ENCODE assay signal across 23 cellular contexts in genomic region chr14:79708991-79709390, GRCh38.
A peak's percentile ranks its signal among the peaks of the same experiment; 100 is the strongest.
DNase-seq lines count a peak whose midpoint lies in the region; ATAC-seq, FAIRE-seq and TF ChIP-seq lines count a peak whose summit lies in the region.
"Had no signal": no experiment of that assay in that cellular context is flagged by ENCODE, and none has a peak within 500 bp of the region (broad histone marks: within the 10 kb centered on the region; RNA-seq: fewer than 3 reads in every experiment).

No MANE protein-coding gene starts in this region.

- POLR2A ChIA-PET in CD8-positive, alpha-beta memory T cell (lab: Charles Lee): no interaction called here

- H3K79me2 ChIP-seq in astrocyte (ENCODE audit: insufficient read depth, low read length) (no peaks in the 10 kb centered on the region), mesendoderm (ENCODE audit: control insufficient read depth, insufficient read depth, low read length) (no peaks in the 10 kb centered on the region)

- H3K56ac ChIP-seq in mesendoderm (ENCODE audit: low read length): no peak overlapping the region

- no peak overlapping the region for H3K27ac ChIP-seq in astrocyte (ENCODE audit: low read depth, low read length)
- no peak overlapping the region for H3K27ac ChIP-seq in mesendoderm (ENCODE audit: low read depth, low read length)
- no peak overlapping the region for H3K27ac ChIP-seq in CD8-positive, alpha-beta memory T cell (ENCODE audit: low read depth, low read length)
- H3K27ac ChIP-seq: parathyroid adenoma, sigmoid colon, testis had no signal

- no peak overlapping the region for H3K4ac ChIP-seq in mesendoderm (ENCODE audit: low read depth, low read length)

- H2BK120ac ChIP-seq in mesendoderm (ENCODE audit: low read depth, low read length): no peak overlapping the region

- H3K9me3 ChIP-seq in astrocyte (ENCODE audit: insufficient read depth, low read depth, low read length): no peaks in the 10 kb centered on the region
- H3K9me3 ChIP-seq in CD8-positive, alpha-beta memory T cell (ENCODE audit: low read length): no peaks in the 10 kb centered on the region
- H3K9me3 ChIP-seq: sigmoid colon, testis had no signal

- H3K4me3 Mint-ChIP-seq in astrocyte (ENCODE audit: unreplicated experiment): no peak overlapping the region
- no peak overlapping the region for H3K4me3 Mint-ChIP-seq in chondrocyte (ENCODE audit: unreplicated experiment)
- H3K4me3 Mint-ChIP-seq in natural killer cell: no peak overlapping the region
- no peak overlapping the region for H3K4me3 Mint-ChIP-seq in CD8-positive, alpha-beta memory T cell
- H3K4me3 Mint-ChIP-seq: activated naive CD8-positive, alpha-beta T cell treated with anti-CD3 and anti-CD28 coated beads, Interleukin-2, amount 50 U/mL, for 24 hours; dendritic cell treated with granulocyte-macrophage colony-stimulating factor and Interleukin-4, amounts not matched to agents 40 ng/mL and 50 ng/mL, for 4 days; natural killer cell treated with Interleukin-12 subunit alpha and Interleukin-12 subunit beta and Interleukin-15 and Interleukin-18, amount 100 ng/mL, for 72 hours had no signal

- no peak overlapping the region for H3K4me3 ChIP-seq in astrocyte (ENCODE audit: insufficient read depth, low read depth, low read length)
- no peak overlapping the region for H3K4me3 ChIP-seq in mesendoderm (ENCODE audit: low read length)
- no peak overlapping the region for H3K4me3 ChIP-seq in CD8-positive, alpha-beta memory T cell (ENCODE audit: low read length)
- H3K4me3 ChIP-seq: sigmoid colon, testis had no signal

- no peak overlapping the region for H3K18ac ChIP-seq in mesendoderm (ENCODE audit: low read length)

- no peaks in the 10 kb centered on the region for H4K20me1 ChIP-seq in astrocyte (ENCODE audit: insufficient read depth, low read length)

- no peak for ATAC-seq in natural killer cell
- ATAC-seq: activated naive CD8-positive, alpha-beta T cell treated with anti-CD3 and anti-CD28 coated beads, Interleukin-2, amount 50 U/mL, for 24 hours; natural killer cell treated with Interleukin-12 subunit alpha and Interleukin-12 subunit beta and Interleukin-15 and Interleukin-18, amount 100 ng/mL, for 72 hours had no signal

- no peak overlapping the region for H4K8ac ChIP-seq in mesendoderm (ENCODE audit: low read depth, low read length)

- H3K27me3 ChIP-seq in astrocyte (ENCODE audit: insufficient read depth, low read length) (no peaks in the 10 kb centered on the region), mesendoderm (ENCODE audit: insufficient read depth, low read length, poor library complexity) (no peaks in the 10 kb centered on the region)
- H3K27me3 ChIP-seq in CD8-positive, alpha-beta memory T cell (ENCODE audit: insufficient read depth, low read length, poor library complexity, severe bottlenecking): no peaks in the 10 kb centered on the region
- H3K27me3 ChIP-seq: sigmoid colon, testis had no signal

- WGBS in mesendoderm (ENCODE audit: extremely low coverage, insufficient coverage, low lambda C conversion rate): no CpG with 5 or more reads among the region's 5 CpGs

- CTCF ChIA-PET in CD8-positive, alpha-beta memory T cell (lab: Charles Lee): no interaction called here

- H3K9ac ChIP-seq in astrocyte (ENCODE audit: low read length) (no peak overlapping the region), mesendoderm (ENCODE audit: low read length) (no peak overlapping the region)
- H3K9ac ChIP-seq: parathyroid adenoma had no signal

- H3K23ac ChIP-seq in mesendoderm (ENCODE audit: low read length): no peak overlapping the region

- no peaks in the 10 kb centered on the region for H3K36me3 Mint-ChIP-seq in astrocyte (ENCODE audit: low read depth, unreplicated experiment)
- H3K36me3 Mint-ChIP-seq in chondrocyte (ENCODE audit: low read depth): no peaks in the 10 kb centered on the region
- H3K36me3 Mint-ChIP-seq in natural killer cell: no peaks in the 10 kb centered on the region
- H3K36me3 Mint-ChIP-seq in CD8-positive, alpha-beta memory T cell: no peaks in the 10 kb centered on the region
- H3K36me3 Mint-ChIP-seq: natural killer cell treated with Interleukin-12 subunit alpha and Interleukin-12 subunit beta and Interleukin-15 and Interleukin-18, amount 100 ng/mL, for 72 hours had no signal

- H3K4me1 Mint-ChIP-seq in astrocyte (ENCODE audit: low read depth, unreplicated experiment) (peaks cover 25% of the 10 kb centered on the region), chondrocyte (ENCODE audit: low read depth) (peaks cover 10% of the 10 kb centered on the region), natural killer cell (no peaks in the 10 kb centered on the region)
- no peaks in the 10 kb centered on the region for H3K4me1 Mint-ChIP-seq in CD8-positive, alpha-beta memory T cell
- H3K4me1 Mint-ChIP-seq: activated naive CD8-positive, alpha-beta T cell treated with anti-CD3 and anti-CD28 coated beads, Interleukin-2, amount 50 U/mL, for 24 hours had no signal

- H3K79me1 ChIP-seq in mesendoderm (ENCODE audit: low read length): no peaks in the 10 kb centered on the region

- intact Hi-C loops in natural killer cell (cut with micrococcal nuclease): no loop called here

- H3K27me3 Mint-ChIP-seq in astrocyte (ENCODE audit: low read depth, unreplicated experiment) (no peaks in the 10 kb centered on the region), chondrocyte (ENCODE audit: low read depth) (no peaks in the 10 kb centered on the region), natural killer cell (ENCODE audit: low read depth in 2 of 2) (peaks cover 0 to 2% of the 10 kb centered on the region in 2 donors)
- no peaks in the 10 kb centered on the region for H3K27me3 Mint-ChIP-seq in CD8-positive, alpha-beta memory T cell
- H3K27me3 Mint-ChIP-seq: activated naive CD8-positive, alpha-beta T cell treated with anti-CD3 and anti-CD28 coated beads, Interleukin-2, amount 50 U/mL, for 24 hours; dendritic cell treated with granulocyte-macrophage colony-stimulating factor and Interleukin-4, amounts not matched to agents 40 ng/mL and 50 ng/mL, for 4 days; natural killer cell treated with Interleukin-12 subunit alpha and Interleukin-12 subunit beta and Interleukin-15 and Interleukin-18, amount 100 ng/mL, for 72 hours had no signal

- no peak for FAIRE-seq in astrocyte (lab: Jason Lieb, UNC)
- FAIRE-seq: islet of Langerhans had no signal

- H3K9me3 Mint-ChIP-seq in astrocyte (ENCODE audit: unreplicated experiment) (no peaks in the 10 kb centered on the region), chondrocyte (ENCODE audit: low read depth) (no peaks in the 10 kb centered on the region), natural killer cell (peaks cover 8% of the 10 kb centered on the region in 2 donors)
- peaks cover 2 to 7% (median 3%) of the 10 kb centered on the region in 5 donors for H3K9me3 Mint-ChIP-seq in CD8-positive, alpha-beta memory T cell
- H3K9me3 Mint-ChIP-seq: dendritic cell treated with granulocyte-macrophage colony-stimulating factor and Interleukin-4, amounts not matched to agents 40 ng/mL and 50 ng/mL, for 4 days had no signal

- peaks cover 10% of the 10 kb centered on the region for H3K4me1 ChIP-seq in astrocyte (ENCODE audit: insufficient read depth, low read length)
- no peaks in the 10 kb centered on the region for H3K4me1 ChIP-seq in mesendoderm (ENCODE audit: control insufficient read depth, low read depth, low read length)
- no peaks in the 10 kb centered on the region for H3K4me1 ChIP-seq in CD8-positive, alpha-beta memory T cell (ENCODE audit: insufficient read depth, low read length)

- H2BK15ac ChIP-seq in mesendoderm (replicated peaks; ENCODE audit: low read depth): no peak overlapping the region

- no peak overlapping the region for H2BK5ac ChIP-seq in mesendoderm (ENCODE audit: low read length)

- no peak overlapping the region for H2AK5ac ChIP-seq in mesendoderm (ENCODE audit: low read length)

- H4K5ac ChIP-seq in mesendoderm (ENCODE audit: low read length): no peak overlapping the region

- no peak overlapping the region for H3K27ac Mint-ChIP-seq in astrocyte (ENCODE audit: unreplicated experiment)
- H3K27ac Mint-ChIP-seq in chondrocyte (ENCODE audit: unreplicated experiment): no peak overlapping the region
- no peak overlapping the region for H3K27ac Mint-ChIP-seq in natural killer cell
- no peak overlapping the region for H3K27ac Mint-ChIP-seq in CD8-positive, alpha-beta memory T cell
- H3K27ac Mint-ChIP-seq: activated naive CD8-positive, alpha-beta T cell treated with anti-CD3 and anti-CD28 coated beads, Interleukin-2, amount 50 U/mL, for 24 hours; dendritic cell treated with granulocyte-macrophage colony-stimulating factor and Interleukin-4, amounts not matched to agents 40 ng/mL and 50 ng/mL, for 4 days; natural killer cell treated with Interleukin-12 subunit alpha and Interleukin-12 subunit beta and Interleukin-15 and Interleukin-18, amount 100 ng/mL, for 72 hours had no signal

- no peaks in the 10 kb centered on the region for H3K36me3 ChIP-seq in astrocyte (ENCODE audit: insufficient read depth, low read length)
- H3K36me3 ChIP-seq in mesendoderm (ENCODE audit: control insufficient read depth, insufficient read depth, low read length): no peaks in the 10 kb centered on the region
- no peaks in the 10 kb centered on the region for H3K36me3 ChIP-seq in CD8-positive, alpha-beta memory T cell (ENCODE audit: insufficient read depth, low read length)
- H3K36me3 ChIP-seq: sigmoid colon had no signal

- DNase-seq in EH (ENCODE audit: low read depth) (peak; percentile 55), M059J (ENCODE audit: low read depth) (peak; percentile 62), astrocyte (ENCODE audit: low read depth) (peak; percentile 31), mesendoderm (peak; percentile 40), chondrocyte (ENCODE audit: low spot score) (no peak), natural killer cell (no peak), NCI-H1092 (lab: John Stamatoyannopoulos, UW) (no peak)
- no peak for DNase-seq in CD8-positive, alpha-beta memory T cell
- DNase-seq: activated CD4-positive, alpha-beta T cell treated with anti-CD3 and anti-CD28 coated beads, Interleukin-2, amount 50 U/mL, for 1 hour; activated CD8-positive, alpha-beta memory T cell treated with anti-CD3 and anti-CD28 coated beads, Interleukin-2, amount 50 U/mL, for 4 hours; activated naive CD8-positive, alpha-beta T cell treated with anti-CD3 and anti-CD28 coated beads, Interleukin-2, amount 50 U/mL, for 24 hours; hippocampal formation; NCI-H1105 treated with DMSO at 0.1 percent for 48 hours; NCI-H2107; NCI-H774; SHP77 treated with DMSO at 0.1 percent for 48 hours; sigmoid colon; T-helper 2 cell; testis had no signal

- peak overlapping the region; percentile 30 for H3K4me2 ChIP-seq in astrocyte (ENCODE audit: low read length)
- H3K4me2 ChIP-seq in mesendoderm (ENCODE audit: low read length): no peak overlapping the region

- no peak overlapping the region for H2AFZ ChIP-seq in astrocyte (ENCODE audit: low read depth, low read length)
- H2AFZ ChIP-seq: parathyroid adenoma had no signal

- TF ChIP-seq CTCF in astrocyte (IDR thresholded peaks at IDR 0.05; ENCODE audit: insufficient read depth, low read depth, low read length): no peak
- no peak for TF ChIP-seq CTCF in chondrocyte (IDR thresholded peaks at IDR 0.05)
- TF ChIP-seq CTCF in natural killer cell (IDR thresholded peaks at IDR 0.05): no peak

Comparison
In these comparisons a context has a peak if more than half of its experiments do, and no peak if none do; other contexts are left out.
1. DNase-seq: peak in EH (single experiment), M059J (single experiment), astrocyte (single experiment) and mesendoderm (single experiment); none in chondrocyte (single experiment), natural killer cell (single experiment), NCI-H1092 (single experiment) and CD8-positive, alpha-beta memory T cell (0 of 5).